9 cellular contexts compared by ENCODE assay signal in genomic region chr14:96189288-96189711, GRCh38. TPM values are rescaled to one million over a fixed set of nuclear protein-coding genes. Genes with fewer than 3 reads are reported as not detected.
DNase-seq lines count a peak whose midpoint lies in the region; ATAC-seq and TF ChIP-seq lines count a peak whose summit lies in the region.
"Had no signal": no experiment of that assay in that cellular context is flagged by ENCODE, and none has a peak within 500 bp of the region (broad histone marks: within the 10 kb centered on the region; RNA-seq: fewer than 3 reads in every experiment).

No MANE protein-coding gene starts in this region.

- DNase-seq in AG10803 (ENCODE audit: low read depth) = peak; percentile 89
- peak; percentile 85 to 89 for DNase-seq in SJSA1 (ENCODE audit: low read depth in 1 of 2, low spot score in 2 of 2)
- DNase-seq in mesenchymal stem cell = peak; percentile 53
- no peak for DNase-seq in body of pancreas
- no peak for DNase-seq in DMS153 treated with DMSO at 0.1 percent for 48 hours (lab: John Stamatoyannopoulos, UW; ENCODE audit: unreplicated experiment)
- DNase-seq in nucleus accumbens (lab: John Stamatoyannopoulos, UW) = no peak
- DNase-seq: central memory CD4-positive, alpha-beta T cell had no signal

- no peak overlapping the region for H3K4ac ChIP-seq in mesenchymal stem cell (ENCODE audit: low read depth in 1 of 2, low read length in 2 of 2)

- H2BK5ac ChIP-seq in mesenchymal stem cell (ENCODE audit: low read depth, low read length, poor library complexity, severe bottlenecking) = no peak overlapping the region

- no peak overlapping the region for H2AFZ ChIP-seq in mesenchymal stem cell (ENCODE audit: low read depth, low read length)

- H3K4me2 ChIP-seq in mesenchymal stem cell (ENCODE audit: low read length, poor library complexity, severe bottlenecking) = no peak overlapping the region

- ATAC-seq in GM21381 (IDR thresholded peaks at IDR 0.05; ENCODE audit: unreplicated experiment) (peak; percentile 60), body of pancreas (no peak), HG02610 (IDR thresholded peaks at IDR 0.05; ENCODE audit: unreplicated experiment) (no peak)

- H3K18ac ChIP-seq in mesenchymal stem cell (ENCODE audit: low read depth in 1 of 2, low read length in 2 of 2) = peak overlapping the region in 1 of 2 experiments; percentile 30

- H3K36me3 ChIP-seq in SJSA1 (no peaks in the 10 kb centered on the region), mesenchymal stem cell (ENCODE audit: control insufficient read depth in 1 of 2, insufficient read depth in 2 of 2, low read depth in 1 of 2, low read length in 2 of 2) (no peaks in the 10 kb centered on the region), body of pancreas (replicated peaks in 1 of 2; ENCODE audit: insufficient read depth in 1 of 2, low read depth in 2 of 2) (no peaks in the 10 kb centered on the region)

- H3K9ac ChIP-seq in mesenchymal stem cell (ENCODE audit: low read length) = no peak overlapping the region

- WGBS in mesenchymal stem cell = 72% methylated on average over 11 of the region's 11 CpGs
- WGBS in body of pancreas, 2 donors = 53 to 70% methylated on average over 11 of the region's 11 CpGs

- no peaks in the 10 kb centered on the region for H3K27me3 ChIP-seq in SJSA1 (replicated peaks)
- peaks cover 0 to 7% of the 10 kb centered on the region in 2 experiments for H3K27me3 ChIP-seq in mesenchymal stem cell (ENCODE audit: control insufficient read depth in 1 of 2, insufficient read depth in 1 of 2, low read length in 2 of 2)
- no peaks in the 10 kb centered on the region for H3K27me3 ChIP-seq in body of pancreas

- H2BK120ac ChIP-seq in mesenchymal stem cell (ENCODE audit: low read depth, low read length) = no peak overlapping the region

- peaks cover 45% of the 10 kb centered on the region for H3K4me1 ChIP-seq in SJSA1 (replicated peaks)
- H3K4me1 ChIP-seq in mesenchymal stem cell (ENCODE audit: control insufficient read depth, insufficient read depth, low read depth, low read length) = peaks cover 26% of the 10 kb centered on the region
- H3K4me1 ChIP-seq in body of pancreas = peaks cover 22% of the 10 kb centered on the region

- H4K91ac ChIP-seq in mesenchymal stem cell (ENCODE audit: low read length) = no peak overlapping the region

- TF ChIP-seq CTCF in AG10803 (conservative IDR thresholded peaks at IDR 0.05; ENCODE audit: low read length) (no peak), body of pancreas (IDR thresholded peaks at IDR 0.05) (no peak)

- no peak overlapping the region for H4K8ac ChIP-seq in mesenchymal stem cell (ENCODE audit: low read length)

- no peaks in the 10 kb centered on the region for H3K79me1 ChIP-seq in mesenchymal stem cell (replicated peaks; ENCODE audit: low read length, poor library complexity, severe bottlenecking)

- no peak overlapping the region for H2BK15ac ChIP-seq in mesenchymal stem cell (ENCODE audit: low read depth, poor library complexity, severe bottlenecking)

- no peak overlapping the region for H3K4me3 ChIP-seq in AG10803 (ENCODE audit: low read length)
- no peak overlapping the region for H3K4me3 ChIP-seq in SJSA1
- no peak overlapping the region for H3K4me3 ChIP-seq in mesenchymal stem cell (ENCODE audit: insufficient read depth in 1 of 2, low read depth in 1 of 2, low read length in 2 of 2)
- no peak overlapping the region for H3K4me3 ChIP-seq in body of pancreas

- intact Hi-C loops in body of pancreas (cut with DNase I) = no loop called here

- no peak overlapping the region for H2AK5ac ChIP-seq in mesenchymal stem cell (ENCODE audit: low read length, severe bottlenecking)

- H3K23ac ChIP-seq in mesenchymal stem cell (ENCODE audit: low read length in 2 of 2) = no peak overlapping the region

- H2BK12ac ChIP-seq in mesenchymal stem cell (ENCODE audit: low read length in 2 of 2) = peak overlapping the region in 1 of 2 experiments; percentile 18

- no peak overlapping the region for H3K14ac ChIP-seq in mesenchymal stem cell (ENCODE audit: low read length in 2 of 2)

- TF ChIP-seq POLR2A in body of pancreas (IDR thresholded peaks at IDR 0.05) = no peak

- H3K9me3 ChIP-seq in SJSA1 (replicated peaks) (no peaks in the 10 kb centered on the region), mesenchymal stem cell (ENCODE audit: control insufficient read depth, low read length) (no peaks in the 10 kb centered on the region), body of pancreas (no peaks in the 10 kb centered on the region)

- H3K27ac ChIP-seq in SJSA1 (peak overlapping the region; percentile 72), mesenchymal stem cell (ENCODE audit: low read length, poor library complexity, severe bottlenecking) (no peak overlapping the region), body of pancreas (no peak overlapping the region)

RNA-seq across cellular contexts. Expression of gene BDKRB2, which starts 15.3 kb away (rescaled TPM):
- 21.6 and 28.2 TPM in 2 replicates for total RNA-seq in SJSA1 (2014; rRNA removed; shearing (Covaris generic))
- polyA plus RNA-seq in mesenchymal stem cell (2013, experiment 1 of 2) = 16.1 TPM
- polyA plus RNA-seq in mesenchymal stem cell (2013, experiment 2 of 2) = 16.1 TPM
- 10 to 100 TPM in 1 of 2 donors, 1 to 10 TPM in 1; 9.6 to 11.4 TPM for total RNA-seq in body of pancreas

Comparison
In these comparisons a context has a peak if more than half of its experiments do, and no peak if none do; other contexts are left out.
1. DNase-seq: peak in AG10803 (single experiment), SJSA1 (2 of 2) and mesenchymal stem cell (single experiment); none in body of pancreas (0 of 4), DMS153 treated with DMSO at 0.1 percent for 48 hours (single experiment) and nucleus accumbens (0 of 56).